Comparison of ENCODE assay signal across 21 cellular contexts in the genomic region with DNA sequence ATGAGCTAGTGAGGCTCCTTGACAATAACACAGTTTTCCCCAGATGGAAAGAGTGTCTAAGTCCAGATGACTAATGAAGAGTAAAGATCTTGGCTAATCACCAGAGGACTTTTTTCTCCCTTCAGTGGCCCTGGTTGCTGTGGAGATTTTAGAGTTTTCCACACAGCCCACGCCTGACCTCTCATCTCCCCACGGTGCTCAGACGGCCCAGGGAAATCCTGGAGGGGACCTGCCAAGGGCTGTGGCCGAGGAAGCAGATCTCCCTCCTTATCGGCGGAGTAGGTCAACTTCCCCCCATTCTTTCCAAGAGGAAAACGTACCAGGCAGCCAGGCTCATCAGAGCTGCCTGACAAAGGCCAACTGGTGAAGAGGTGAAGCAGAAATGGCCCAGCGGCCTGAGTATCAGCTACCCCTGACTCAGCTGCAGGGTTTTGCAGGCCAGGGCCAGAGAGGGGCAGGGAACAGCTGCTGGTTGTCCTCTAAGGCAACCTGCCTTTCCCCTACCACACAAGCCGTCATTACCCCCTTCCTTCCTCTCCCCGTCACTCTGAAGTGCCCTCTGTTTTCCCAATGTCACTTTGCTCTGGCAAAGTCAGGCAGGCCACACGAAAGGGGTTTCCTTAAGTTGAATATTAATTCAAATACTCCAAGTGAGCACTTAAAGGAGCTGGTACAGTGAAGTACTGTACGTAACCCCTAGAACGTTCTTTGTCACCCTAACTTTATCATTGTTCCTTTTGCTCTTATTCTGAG.
DNase-seq lines count a peak whose midpoint lies in the region; ATAC-seq, FAIRE-seq and TF ChIP-seq lines count a peak whose summit lies in the region.
"Had no signal": no experiment of that assay in that cellular context is flagged by ENCODE, and none has a peak within 500 bp of the region (broad histone marks: within the 10 kb centered on the region; RNA-seq: fewer than 3 reads in every experiment).

No MANE protein-coding gene starts in this region.

- no peaks in the 10 kb centered on the region for H3K23me2 ChIP-seq in H1 (ENCODE audit: low read depth, low read length)

- H3K9ac ChIP-seq in H1 (replicated peaks in 1 of 4; ENCODE audit: extremely low read depth in 1 of 4, low read depth in 3 of 4, low read length in 3 of 4) (no peak overlapping the region), neuronal stem cell (ENCODE audit: low read depth, low read length, poor library complexity) (no peak overlapping the region)

- no peak overlapping the region for H3K18ac ChIP-seq in H1 (ENCODE audit: extremely low read depth, low read length)
- peak overlapping the region; percentile 42 for H3K18ac ChIP-seq in neuronal stem cell (ENCODE audit: low read length)

- H2AFZ ChIP-seq in H1 (ENCODE audit: low read length), result peak overlapping the region; percentile 11; the same call in 1 of the 2 replicates
- H2AFZ ChIP-seq in neuronal stem cell (ENCODE audit: low read length), result no peak overlapping the region

- CTCF ChIA-PET in H1 (lab: Charles Lee; ENCODE audit: partially characterized antibody), result interaction anchor here (0.9 to 10.1 kb wide), 4 partner anchors 9 to 352 kb away, joined by 3 to 101 read pairs (median 3); no protein-coding TSS in a partner anchor
- CTCF ChIA-PET in A673 (lab: Charles Lee), result no interaction called here

- no peak overlapping the region for H3K56ac ChIP-seq in H1 (replicated peaks; ENCODE audit: insufficient read length, low read depth, low read length)

- H4K8ac ChIP-seq in H1 (ENCODE audit: extremely low read depth, insufficient read depth, low read length) (no peak overlapping the region; the same call in 1 of the 2 replicates), neuronal stem cell (ENCODE audit: low read depth, low read length) (no peak overlapping the region)

- no peak for TF ChIP-seq EP300 in H1 (IDR thresholded peaks at IDR 0.05; ENCODE audit: borderline replicate concordance in 1 of 2, low read depth in 2 of 2, low read length in 2 of 2)

- no peaks in the 10 kb centered on the region for H3K79me2 ChIP-seq in H1 (ENCODE audit: control insufficient read depth in 1 of 2, insufficient read depth in 2 of 2, low read length in 2 of 2)

- H4K20me1 ChIP-seq in H1 (replicated peaks in 1 of 2; ENCODE audit: control insufficient read depth in 1 of 2, insufficient read depth in 2 of 2, low read length in 2 of 2), result no peaks in the 10 kb centered on the region

- no TSS peak for BruUV-seq in A673 (replicated peaks; lab: Mats Ljungman, UMichigan)

- no peak overlapping the region for H2AK5ac ChIP-seq in H1 (ENCODE audit: low read depth, low read length)
- no peak overlapping the region for H2AK5ac ChIP-seq in neuronal stem cell (ENCODE audit: low read depth, low read length)

- H3K36me3 ChIP-seq in H1 (ENCODE audit: control insufficient read depth in 2 of 4, insufficient read depth in 4 of 4, low read length in 3 of 4) (no peaks in the 10 kb centered on the region), neuronal stem cell (replicated peaks in 1 of 2; ENCODE audit: control insufficient read depth in 2 of 2, insufficient read depth in 2 of 2, low read length in 2 of 2) (no peaks in the 10 kb centered on the region), A673 (ENCODE audit: insufficient read depth, low read length, poor library complexity, severe bottlenecking) (no peaks in the 10 kb centered on the region)
- H3K36me3 ChIP-seq: ascending aorta, spleen, tibial artery had no signal

- no peak for TF ChIP-seq CTCF in H1 (IDR thresholded peaks at IDR 0.05; ENCODE audit: control extremely low read depth in 1 of 3, insufficient read depth in 1 of 3, low read depth in 1 of 3, low read length in 3 of 3)
- no peak for TF ChIP-seq CTCF in A673 (conservative IDR thresholded peaks at IDR 0.05; ENCODE audit: low read depth, low read length)
- no peak for TF ChIP-seq CTCF in GM20000 (IDR thresholded peaks at IDR 0.05; ENCODE audit: extremely low read depth, missing control alignments)

- intact Hi-C loops in right cardiac atrium (cut with DNase I), result no loop called here
- intact Hi-C loops in A673 (cut with micrococcal nuclease; ENCODE audit: unreplicated experiment), result no loop called here

- no peak overlapping the region for H3K4me3 ChIP-seq in H1 (ENCODE audit: extremely low read depth in 1 of 4, insufficient read depth in 2 of 4, low read depth in 3 of 4, low read length in 4 of 4)
- H3K4me3 ChIP-seq in right cardiac atrium (ENCODE audit: low read length), result no peak overlapping the region
- no peak overlapping the region for H3K4me3 ChIP-seq in neuronal stem cell (ENCODE audit: low read length in 2 of 2)
- no peak overlapping the region for H3K4me3 ChIP-seq in A673 (ENCODE audit: low read depth, low read length, poor library complexity, severe bottlenecking)
- H3K4me3 ChIP-seq: ascending aorta, SK-N-MC, spleen, tibial artery had no signal

- TF ChIP-seq RAD21 in H1 (IDR thresholded peaks at IDR 0.05 in 1 of 2, conservative IDR thresholded peaks at IDR 0.05 in 1 of 2; ENCODE audit: low read depth in 2 of 2, low read length in 2 of 2), result no peak

- ATAC-seq in right cardiac atrium, result peak; percentile 95 to 99
- no peak for ATAC-seq in HG02840 (IDR thresholded peaks at IDR 0.05; ENCODE audit: low FRiP score, unreplicated experiment)
- ATAC-seq: HCT116 had no signal

- H3K4ac ChIP-seq in H1 (replicated peaks; ENCODE audit: insufficient read length, low read depth, low read length) (no peak overlapping the region), neuronal stem cell (ENCODE audit: low read length) (no peak overlapping the region)

- no peak overlapping the region for H4K91ac ChIP-seq in H1 (replicated peaks; ENCODE audit: insufficient read length, low read length)
- H4K91ac ChIP-seq in neuronal stem cell (ENCODE audit: low read depth, low read length, poor library complexity), result no peak overlapping the region

- no peak overlapping the region for H3K27ac ChIP-seq in H1 (ENCODE audit: low read depth, low read length)
- H3K27ac ChIP-seq in right cardiac atrium (ENCODE audit: low read length), result peak overlapping the region; percentile 15
- no peak overlapping the region for H3K27ac ChIP-seq in neuronal stem cell (replicated peaks; ENCODE audit: low read length)
- no peak overlapping the region for H3K27ac ChIP-seq in A673 (ENCODE audit: low read depth, low read length, poor library complexity, severe bottlenecking)
- H3K27ac ChIP-seq: ascending aorta, SK-N-MC, tibial artery had no signal

- FAIRE-seq in H1 (lab: Jason Lieb, UNC), result no peak
- FAIRE-seq: A204.1, GM18507 had no signal

- H2BK15ac ChIP-seq in H1 (ENCODE audit: low read length) (no peak overlapping the region), neuronal stem cell (ENCODE audit: low read length) (no peak overlapping the region)

- no peak overlapping the region for H2BK12ac ChIP-seq in H1 (ENCODE audit: low read depth, low read length)
- no peak overlapping the region for H2BK12ac ChIP-seq in neuronal stem cell (ENCODE audit: low read length)

- H3K4me2 ChIP-seq in H1 (ENCODE audit: insufficient read depth in 1 of 2, low read depth in 2 of 2, low read length in 2 of 2) (no peak overlapping the region), neuronal stem cell (ENCODE audit: insufficient read depth, low read length, poor library complexity, severe bottlenecking) (no peak overlapping the region)

- no peaks in the 10 kb centered on the region for H3K9me3 ChIP-seq in H1 (ENCODE audit: insufficient read depth in 2 of 2, low read depth in 1 of 2, low read length in 1 of 2)
- no peaks in the 10 kb centered on the region for H3K9me3 ChIP-seq in right cardiac atrium (ENCODE audit: control insufficient read depth, low read length)
- no peaks in the 10 kb centered on the region for H3K9me3 ChIP-seq in neuronal stem cell (replicated peaks in 1 of 2; ENCODE audit: control insufficient read depth in 2 of 2, insufficient read depth in 1 of 2, low read depth in 1 of 2, low read length in 2 of 2)
- no peaks in the 10 kb centered on the region for H3K9me3 ChIP-seq in A673 (ENCODE audit: low read depth, low read length, poor library complexity, severe bottlenecking)
- H3K9me3 ChIP-seq: ascending aorta, tibial artery had no signal

- no peak overlapping the region for H2BK120ac ChIP-seq in H1 (replicated peaks; ENCODE audit: low read depth, low read length)
- no peak overlapping the region for H2BK120ac ChIP-seq in neuronal stem cell (ENCODE audit: low read depth, low read length)

- WGBS in H1 (ENCODE audit: extremely low coverage in 1 of 2, insufficient coverage in 1 of 2, insufficient read length in 1 of 2, insufficient replicate concordance in 2 of 2, low coverage in 1 of 2, low lambda C conversion rate in 2 of 2, missing lambda C conversion rate in 1 of 2), 2 experiments, result 88% methylated on average over 13 of the region's 13 CpGs; no CpG with 5 or more reads in 1 of the 2 experiments
- 36% methylated on average over 13 of the region's 13 CpGs for WGBS in right cardiac atrium
- WGBS in neuronal stem cell (ENCODE audit: extremely low coverage in 2 of 2, insufficient read length in 2 of 2, insufficient replicate concordance in 1 of 2), 2 donors, result no CpG with 5 or more reads among the region's 13 CpGs

- H3K27me3 ChIP-seq in H1 (replicated peaks in 1 of 4; ENCODE audit: control insufficient read depth in 3 of 4, extremely low read depth in 1 of 4, insufficient read depth in 3 of 4, low read length in 3 of 4), result no peaks in the 10 kb centered on the region
- H3K27me3 ChIP-seq in right cardiac atrium (ENCODE audit: control insufficient read depth, insufficient read depth), result no peaks in the 10 kb centered on the region
- no peaks in the 10 kb centered on the region for H3K27me3 ChIP-seq in neuronal stem cell (ENCODE audit: control insufficient read depth in 3 of 3, insufficient read depth in 3 of 3, low read depth in 1 of 3, low read length in 3 of 3)
- peaks cover 13% of the 10 kb centered on the region for H3K27me3 ChIP-seq in A673 (replicated peaks; ENCODE audit: insufficient read depth, low read depth, low read length, poor library complexity)
- H3K27me3 ChIP-seq: ascending aorta had no signal

- H4K5ac ChIP-seq in H1 (ENCODE audit: insufficient read length, low read depth, low read length), result no peak overlapping the region

- DNase-seq in AG20443 (ENCODE audit: low spot score) (peak; percentile 47), H1 (ENCODE audit: low read depth in 1 of 2, low spot score in 2 of 2) (no peak), right cardiac atrium (peak; percentile 76 to 81 (median 78)), neuronal stem cell (ENCODE audit: low spot score) (no peak), A673 (ENCODE audit: low spot score) (no peak), GM20000 (ENCODE audit: low spot score) (no peak)
- no peak for DNase-seq in stimulated activated naive CD4-positive, alpha-beta T cell (lab: John Stamatoyannopoulos, UW)
- DNase-seq: activated CD4-positive, alpha-beta T cell treated with anti-CD3 and anti-CD28 coated beads for 1 hour; activated gamma-delta T cell treated with Interleukin-2 at 50 U/mL for 16 hours; DND-41; Kasumi-1; NCI-H2171 treated with DMSO at 0.1 percent for 48 hours; NCI-H82; spleen; tibial artery had no signal

- POLR2A ChIA-PET in H1 (lab: Charles Lee; ENCODE audit: partially characterized antibody) (interaction anchor here (0.6 kb wide), 1 partner anchor 1439 kb away, joined by 3 read pairs; no protein-coding TSS in a partner anchor), A673 (lab: Charles Lee; ENCODE audit: low non-redundant PET) (no interaction called here)

- no peak overlapping the region for H3K14ac ChIP-seq in H1 (ENCODE audit: insufficient read length)
- H3K14ac ChIP-seq in neuronal stem cell (ENCODE audit: low read length), result no peak overlapping the region

- H3K23ac ChIP-seq in H1 (ENCODE audit: insufficient read length), result no peak overlapping the region
- H3K23ac ChIP-seq in neuronal stem cell (ENCODE audit: low read depth, low read length, poor library complexity), result no peak overlapping the region

- H3K4me1 ChIP-seq in H1 (replicated peaks in 1 of 4; ENCODE audit: control insufficient read depth in 3 of 4, insufficient read depth in 4 of 4, low read length in 3 of 4) (no peaks in the 10 kb centered on the region), right cardiac atrium (ENCODE audit: control insufficient read depth, insufficient read depth, low read length) (no peaks in the 10 kb centered on the region), neuronal stem cell (ENCODE audit: control insufficient read depth in 2 of 2, insufficient read depth in 1 of 2, low read depth in 1 of 2, low read length in 2 of 2) (no peaks in the 10 kb centered on the region), A673 (ENCODE audit: insufficient read depth, low read length, poor library complexity, severe bottlenecking) (no peaks in the 10 kb centered on the region)
- H3K4me1 ChIP-seq: ascending aorta, spleen, tibial artery had no signal

- H2BK5ac ChIP-seq in H1 (ENCODE audit: low read depth, low read length) (no peak overlapping the region), neuronal stem cell (ENCODE audit: low read length) (no peak overlapping the region)

- H3K79me1 ChIP-seq in H1 (ENCODE audit: low read depth, low read length) (no peaks in the 10 kb centered on the region), neuronal stem cell (ENCODE audit: low read depth, low read length) (no peaks in the 10 kb centered on the region)

- H2BK20ac ChIP-seq in H1 (ENCODE audit: low read length), result no peak overlapping the region

- no peak for TF ChIP-seq POLR2A in H1 (IDR thresholded peaks at IDR 0.05; ENCODE audit: control extremely low read depth in 1 of 2, low read depth in 2 of 2, low read length in 2 of 2)

Comparison
In these comparisons a context has a peak if more than half of its experiments do, and no peak if none do; other contexts are left out.
1. DNase-seq: peak in AG20443 (single experiment) and right cardiac atrium (3 of 3); none in H1 (0 of 2), neuronal stem cell (single experiment), stimulated activated naive CD4-positive, alpha-beta T cell (0 of 6), A673 (single experiment) and GM20000 (single experiment).